Comparison of ENCODE assay signal across 1 cellular context in genomic region chr11:73281201-73281741, GRCh38.
TF ChIP-seq lines count a peak whose summit lies in the region.

No MANE protein-coding gene starts in this region.

TF ChIP-seq in H1, 55 proteins besides CTCF, POLR2A, EP300 and RAD21:
- TF ChIP-seq GABPA (IDR thresholded peaks at IDR 0.05; ENCODE audit: borderline replicate concordance, insufficient read depth, low read length) (no peak), SP4 (IDR thresholded peaks at IDR 0.05; ENCODE audit: low read length) (no peak), CBX8 (IDR thresholded peaks at IDR 0.05; ENCODE audit: borderline replicate concordance, low read depth, low read length) (no peak), SIRT6 (IDR thresholded peaks at IDR 0.05; ENCODE audit: low read length) (no peak), SIX5 (IDR thresholded peaks at IDR 0.05; ENCODE audit: low read depth, low read length) (no peak), JUN (IDR thresholded peaks at IDR 0.05; ENCODE audit: low read depth, low read length) (no peak), SAP30 (IDR thresholded peaks at IDR 0.05; ENCODE audit: insufficient read depth, insufficient replicate concordance, low read length) (no peak), TBP (IDR thresholded peaks at IDR 0.05; ENCODE audit: low read depth, low read length) (no peak), ASH2L (IDR thresholded peaks at IDR 0.05; ENCODE audit: low read length) (no peak), EZH2 (IDR thresholded peaks at IDR 0.05; ENCODE audit: low read depth, low read length, severe bottlenecking) (no peak), SIN3A (conservative IDR thresholded peaks at IDR 0.05 in 1 of 2, IDR thresholded peaks at IDR 0.05 in 1 of 2; ENCODE audit: low read depth in 1 of 2, low read length in 2 of 2) (no peak), GTF2F1 (IDR thresholded peaks at IDR 0.05; ENCODE audit: borderline replicate concordance, low read depth, low read length) (no peak), CHD7 (IDR thresholded peaks at IDR 0.05; ENCODE audit: insufficient replicate concordance, low read length) (no peak), CTBP2 (IDR thresholded peaks at IDR 0.05; ENCODE audit: borderline replicate concordance, insufficient read depth, insufficient read length, low read length) (no peak), KDM1A (IDR thresholded peaks at IDR 0.05; ENCODE audit: borderline replicate concordance, low read length) (no peak), E2F6 (IDR thresholded peaks at IDR 0.05) (no peak), PHF8 (conservative IDR thresholded peaks at IDR 0.05; ENCODE audit: low read depth, low read length) (no peak), USF2 (IDR thresholded peaks at IDR 0.05; ENCODE audit: low read length) (no peak)
